18 cellular contexts compared by ENCODE assay signal in the genomic region with DNA sequence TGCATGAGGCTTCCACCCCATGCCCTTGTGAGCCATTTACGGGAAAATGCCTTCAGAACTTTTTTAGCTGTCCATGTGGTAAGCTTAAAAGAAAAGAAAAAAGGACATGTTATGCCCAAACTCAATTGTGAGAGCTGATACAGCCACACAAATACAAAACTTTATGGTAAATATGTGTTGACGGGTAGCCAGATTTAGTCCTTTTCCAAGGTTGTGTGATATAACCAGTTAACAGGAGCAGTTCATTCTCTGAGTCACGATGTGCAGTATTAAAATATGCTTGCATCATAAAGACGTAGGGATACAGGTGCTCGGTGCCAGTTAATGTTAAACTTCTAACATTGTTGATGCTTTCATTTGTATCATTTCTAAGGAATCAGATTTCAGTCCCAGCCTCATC.
A peak's percentile ranks its signal among the peaks of the same experiment; 100 is the strongest.
DNase-seq lines count a peak whose midpoint lies in the region; ATAC-seq, FAIRE-seq and TF ChIP-seq lines count a peak whose summit lies in the region.
"Had no signal": no experiment of that assay in that cellular context is flagged by ENCODE, and none has a peak within 500 bp of the region (broad histone marks: within the 10 kb centered on the region; RNA-seq: fewer than 3 reads in every experiment).

No MANE protein-coding gene starts in this region.

- H2AFZ ChIP-seq in HepG2 (ENCODE audit: low read length) (no peak overlapping the region), K562 (ENCODE audit: low read depth, low read length) (no peak overlapping the region)
- H2AFZ ChIP-seq: GM23338 had no signal

- H3K9ac ChIP-seq in HepG2 (ENCODE audit: insufficient read depth, low read depth, low read length) (no peak overlapping the region), K562 (ENCODE audit: insufficient read depth in 1 of 2, low read depth in 2 of 2, low read length in 2 of 2) (no peak overlapping the region)

- H3K36me3 ChIP-seq in HepG2 (replicated peaks in 1 of 2; ENCODE audit: control insufficient read depth in 1 of 2, insufficient read depth in 2 of 2, low read length in 2 of 2) (no peaks in the 10 kb centered on the region), right lobe of liver (no peaks in the 10 kb centered on the region), K562 (ENCODE audit: control insufficient read depth, insufficient read depth, low read length) (no peaks in the 10 kb centered on the region), MG63 (no peaks in the 10 kb centered on the region)
- no peaks in the 10 kb centered on the region for H3K36me3 ChIP-seq in naive thymus-derived CD4-positive, alpha-beta T cell (ENCODE audit: control insufficient read depth in 2 of 3, insufficient read depth in 3 of 3, low read length in 3 of 3)

- no peak overlapping the region for H3K4me3 ChIP-seq in HepG2 (replicated peaks in 1 of 3; ENCODE audit: insufficient read depth in 1 of 3, low read depth in 2 of 3, low read length in 3 of 3)
- no peak overlapping the region for H3K4me3 ChIP-seq in right lobe of liver
- no peak overlapping the region for H3K4me3 ChIP-seq in K562
- H3K4me3 ChIP-seq in naive thymus-derived CD4-positive, alpha-beta T cell (ENCODE audit: low read length), result no peak overlapping the region
- H3K4me3 ChIP-seq in MG63, result no peak overlapping the region
- H3K4me3 ChIP-seq: GM23338, SJCRH30 had no signal

- intact Hi-C loops in HepG2 (cut with micrococcal nuclease; ENCODE audit: unreplicated experiment) (no loop called here), right lobe of liver (cut with DNase I) (no loop called here), K562 (cut with micrococcal nuclease) (no loop called here)
- intact Hi-C loops in naive thymus-derived CD4-positive, alpha-beta T cell (cut with micrococcal nuclease), result loop anchor here (2.0 to 10.0 kb wide), 5 partner anchors 74 to 680 kb away; no protein-coding TSS in a partner anchor

- H3K27me3 ChIP-seq in HepG2 (ENCODE audit: control insufficient read depth in 1 of 2, insufficient read depth in 2 of 2, low read length in 2 of 2) (peaks cover 5 to 59% of the 10 kb centered on the region in 2 experiments), right lobe of liver (peaks cover 9 to 36% of the 10 kb centered on the region in 2 donors), K562 (ENCODE audit: control insufficient read depth in 2 of 2, insufficient read depth in 2 of 2, low read length in 2 of 2) (peaks cover 31 to 74% of the 10 kb centered on the region in 2 experiments), MG63 (no peaks in the 10 kb centered on the region)
- H3K27me3 ChIP-seq in naive thymus-derived CD4-positive, alpha-beta T cell (ENCODE audit: control insufficient read depth in 2 of 2, insufficient read depth in 2 of 2, low read length in 2 of 2), result peaks cover 16 to 45% of the 10 kb centered on the region in 2 donors
- H3K27me3 ChIP-seq: SJCRH30 had no signal

- H3K9me3 ChIP-seq in HepG2 (ENCODE audit: low read length) (no peaks in the 10 kb centered on the region), right lobe of liver (no peaks in the 10 kb centered on the region), K562 (replicated peaks; ENCODE audit: control insufficient read depth, insufficient read depth, low read depth, low read length) (no peaks in the 10 kb centered on the region), MG63 (no peaks in the 10 kb centered on the region)
- no peaks in the 10 kb centered on the region for H3K9me3 ChIP-seq in naive thymus-derived CD4-positive, alpha-beta T cell (ENCODE audit: control insufficient read depth in 2 of 3, low read length in 3 of 3)
- H3K9me3 ChIP-seq: SJCRH30 had no signal

- peaks cover 4 to 57% (median 43%) of the 10 kb centered on the region in 7 donors for H3K4me1 Mint-ChIP-seq in naive thymus-derived CD4-positive, alpha-beta T cell
- H3K4me1 Mint-ChIP-seq in type B pancreatic cell (ENCODE audit: unreplicated experiment), result peaks cover 11% of the 10 kb centered on the region
- H3K4me1 Mint-ChIP-seq: GM23338 had no signal

- H4K20me1 ChIP-seq in HepG2 (ENCODE audit: insufficient read depth, low read length), result peaks cover 10% of the 10 kb centered on the region; the same call in 1 of the 2 replicates
- H4K20me1 ChIP-seq in K562 (replicated peaks; ENCODE audit: control insufficient read depth, insufficient read depth, low read length), result peaks cover 5% of the 10 kb centered on the region; the same call in 1 of the 2 replicates

- peaks cover 0 to 4% (median 0%) of the 10 kb centered on the region in 11 donors for H3K9me3 Mint-ChIP-seq in naive thymus-derived CD4-positive, alpha-beta T cell
- no peaks in the 10 kb centered on the region for H3K9me3 Mint-ChIP-seq in type B pancreatic cell

- H3K27me3 Mint-ChIP-seq in naive thymus-derived CD4-positive, alpha-beta T cell, result peaks cover 44 to 67% (median 52%) of the 10 kb centered on the region in 5 donors
- H3K27me3 Mint-ChIP-seq in type B pancreatic cell, result peaks cover 72% of the 10 kb centered on the region

- H3K4me1 ChIP-seq in HepG2 (ENCODE audit: insufficient read depth, low read length), result no peaks in the 10 kb centered on the region
- no peaks in the 10 kb centered on the region for H3K4me1 ChIP-seq in right lobe of liver
- peaks cover 0 to 8% of the 10 kb centered on the region in 2 experiments; a peak in 1 of 5 replicates for H3K4me1 ChIP-seq in K562 (replicated peaks in 1 of 2; ENCODE audit: control insufficient read depth in 2 of 2, insufficient read depth in 2 of 2, low read length in 2 of 2)
- H3K4me1 ChIP-seq in naive thymus-derived CD4-positive, alpha-beta T cell (ENCODE audit: control insufficient read depth in 2 of 2, insufficient read depth in 2 of 2, low read length in 2 of 2), result peaks cover 0 to 49% of the 10 kb centered on the region in 2 donors
- H3K4me1 ChIP-seq: SJCRH30 had no signal

- in situ Hi-C loops in HepG2 (cut with HindIII; ENCODE audit: extremely low pct_ligation_motif_present, low pct_unique_long_range_greater_than_20kb) (no loop called here), K562 (cut with MboI) (no loop called here)

- no peaks in the 10 kb centered on the region for H3K36me3 Mint-ChIP-seq in naive thymus-derived CD4-positive, alpha-beta T cell
- no peaks in the 10 kb centered on the region for H3K36me3 Mint-ChIP-seq in type B pancreatic cell

- no peak overlapping the region for H3K27ac ChIP-seq in HepG2 (ENCODE audit: extremely low read length, insufficient read depth, low read length)
- no peak overlapping the region for H3K27ac ChIP-seq in right lobe of liver
- H3K27ac ChIP-seq in K562 (ENCODE audit: extremely low read depth, low read depth, low read length), result no peak overlapping the region
- no peak overlapping the region for H3K27ac ChIP-seq in naive thymus-derived CD4-positive, alpha-beta T cell (ENCODE audit: low read depth, low read length)
- H3K27ac ChIP-seq: C4-2B, SJCRH30 had no signal

- H3K79me2 ChIP-seq in HepG2 (ENCODE audit: insufficient read depth, low read length) (no peaks in the 10 kb centered on the region), K562 (ENCODE audit: control insufficient read depth, insufficient read depth, low read length) (no peaks in the 10 kb centered on the region)

- H3K4me3 Mint-ChIP-seq in naive thymus-derived CD4-positive, alpha-beta T cell, result peak overlapping the region in 6 of 10 donors; percentile 29 to 77 (median 36)
- peak overlapping the region; percentile 68 for H3K4me3 Mint-ChIP-seq in type B pancreatic cell
- H3K4me3 Mint-ChIP-seq: GM23338 had no signal

- CTCF ChIA-PET in HepG2 (lab: Yijun Ruan, JAX; ENCODE audit: low intra/inter-chr PET ratio, low total read pairs), result no interaction called here
- CTCF ChIA-PET in K562 (lab: Yijun Ruan, JAX; ENCODE audit: low intra/inter-chr PET ratio), result no interaction called here
- CTCF ChIA-PET in naive thymus-derived CD4-positive, alpha-beta T cell (lab: Charles Lee), result interaction anchor here (0.6 kb wide), 1 partner anchor 290 kb away, joined by 4 read pairs; no protein-coding TSS in a partner anchor

- POLR2A ChIA-PET in HepG2 (lab: Yijun Ruan, JAX), result no interaction called here
- POLR2A ChIA-PET in K562 (lab: Yijun Ruan, JAX), result interaction anchor here (0.6 kb wide), 1 partner anchor 16 kb away, joined by 3 read pairs; no protein-coding TSS in a partner anchor
- POLR2A ChIA-PET in naive thymus-derived CD4-positive, alpha-beta T cell (lab: Charles Lee), result interaction anchor here (1.0 kb wide), 1 partner anchor 74 kb away, joined by 3 read pairs; no protein-coding TSS in a partner anchor

- no peak for DNase-seq in HepG2 (ENCODE audit: low spot score)
- DNase-seq in right lobe of liver, result no peak
- DNase-seq in K562 (ENCODE audit: extremely low read depth in 1 of 4, low spot score in 3 of 4), result no peak
- no peak for DNase-seq in naive thymus-derived CD4-positive, alpha-beta T cell
- DNase-seq in type B pancreatic cell (ENCODE audit: extremely low spot score, unreplicated experiment), result no peak
- no peak for DNase-seq in stimulated activated CD4-positive, alpha-beta T cell treated with anti-CD3 and anti-CD28 coated beads, Interleukin-4, amount 100 ng/mL, for 4 hours
- no peak for DNase-seq in MG63
- DNase-seq: DMS 273 treated with DMSO at 0.1 percent for 48 hours, KBM-7, NCI-H1105, NCI-H1694 treated with DMSO at 0.1 percent for 48 hours, OCI-M1, RPMI8226, SJCRH30 had no signal

- TF ChIP-seq EP300 in HepG2 (IDR thresholded peaks at IDR 0.05; ENCODE audit: low read depth in 2 of 2, low read length in 2 of 2) (no peak), HepG2 (CRISPR knock-in tag; IDR thresholded peaks at IDR 0.05; ENCODE audit: borderline replicate concordance) (no peak), K562 (IDR thresholded peaks at IDR 0.05; ENCODE audit: low read length) (no peak)

- TF ChIP-seq POLR2A in HepG2 (IDR thresholded peaks at IDR 0.05; ENCODE audit: insufficient read depth in 1 of 2, low read depth in 2 of 2, low read length in 2 of 2), result no peak
- TF ChIP-seq POLR2A in right lobe of liver (IDR thresholded peaks at IDR 0.05), result no peak
- no peak for TF ChIP-seq POLR2A in K562 (conservative IDR thresholded peaks at IDR 0.05)

- FAIRE-seq in HepG2 (lab: Jason Lieb, UNC) (no peak), K562 (lab: Jason Lieb, UNC) (peak; percentile 51)
- FAIRE-seq: GM12892 had no signal

- WGBS in HepG2 (ENCODE audit: low lambda C conversion rate), result 23% methylated on average over 5 of the region's 5 CpGs
- 9% methylated on average over 5 of the region's 5 CpGs for WGBS in right lobe of liver (ENCODE audit: insufficient coverage, low coverage, low lambda C conversion rate, missing lambda C conversion rate)
- 0% methylated on average over 5 of the region's 5 CpGs for WGBS in K562 (ENCODE audit: insufficient coverage, low coverage, missing lambda C conversion rate)

- H3K4me2 ChIP-seq in HepG2 (ENCODE audit: low read depth, low read length) (no peak overlapping the region), K562 (ENCODE audit: insufficient read depth, low read length) (no peak overlapping the region)
- H3K4me2 ChIP-seq: GM23338 had no signal

- H3K9me1 ChIP-seq in K562 (ENCODE audit: control insufficient read depth, insufficient read depth, low read length), result no peaks in the 10 kb centered on the region

- TF ChIP-seq CTCF in HepG2 (CRISPR knock-in tag; IDR thresholded peaks at IDR 0.05) (no peak), right lobe of liver (IDR thresholded peaks at IDR 0.05) (no peak), K562 (IDR thresholded peaks at IDR 0.05 in 2 of 3, conservative IDR thresholded peaks at IDR 0.05 in 1 of 3; ENCODE audit: insufficient read depth in 2 of 3, low read depth in 1 of 3, low read length in 3 of 3) (no peak), type B pancreatic cell (conservative IDR thresholded peaks at IDR 0.05) (no peak)

- no TSS peak for BruUV-seq in HepG2 (replicated peaks; lab: Mats Ljungman, UMichigan)
- BruUV-seq in K562 (replicated peaks; lab: Mats Ljungman, UMichigan), result no TSS peak

- TF ChIP-seq RAD21 in HepG2 (CRISPR knock-in tag; IDR thresholded peaks at IDR 0.05), result no peak
- no peak for TF ChIP-seq RAD21 in K562 (CRISPR knock-in tag; conservative IDR thresholded peaks at IDR 0.05 in 1 of 2, IDR thresholded peaks at IDR 0.05 in 1 of 2)

- ATAC-seq in HepG2, result no peak
- ATAC-seq in right lobe of liver, result no peak
- ATAC-seq in K562, result no peak
- ATAC-seq in naive thymus-derived CD4-positive, alpha-beta T cell, result no peak
- ATAC-seq in GM21576 (IDR thresholded peaks at IDR 0.05; ENCODE audit: unreplicated experiment), result no peak
- ATAC-seq: GM23338 had no signal

- no peak overlapping the region for H3K27ac Mint-ChIP-seq in naive thymus-derived CD4-positive, alpha-beta T cell
- H3K27ac Mint-ChIP-seq in type B pancreatic cell, result no peak overlapping the region
- H3K27ac Mint-ChIP-seq: GM23338 had no signal

Comparison
In these comparisons a context has a peak if more than half of its experiments do, and no peak if none do; other contexts are left out.
1. intact Hi-C loops: an anchor here in naive thymus-derived CD4-positive, alpha-beta T cell (2.0 to 10.0 kb wide); none called in HepG2, right lobe of liver and K562.